9 cellular contexts compared by ENCODE assay signal in the genomic region with DNA sequence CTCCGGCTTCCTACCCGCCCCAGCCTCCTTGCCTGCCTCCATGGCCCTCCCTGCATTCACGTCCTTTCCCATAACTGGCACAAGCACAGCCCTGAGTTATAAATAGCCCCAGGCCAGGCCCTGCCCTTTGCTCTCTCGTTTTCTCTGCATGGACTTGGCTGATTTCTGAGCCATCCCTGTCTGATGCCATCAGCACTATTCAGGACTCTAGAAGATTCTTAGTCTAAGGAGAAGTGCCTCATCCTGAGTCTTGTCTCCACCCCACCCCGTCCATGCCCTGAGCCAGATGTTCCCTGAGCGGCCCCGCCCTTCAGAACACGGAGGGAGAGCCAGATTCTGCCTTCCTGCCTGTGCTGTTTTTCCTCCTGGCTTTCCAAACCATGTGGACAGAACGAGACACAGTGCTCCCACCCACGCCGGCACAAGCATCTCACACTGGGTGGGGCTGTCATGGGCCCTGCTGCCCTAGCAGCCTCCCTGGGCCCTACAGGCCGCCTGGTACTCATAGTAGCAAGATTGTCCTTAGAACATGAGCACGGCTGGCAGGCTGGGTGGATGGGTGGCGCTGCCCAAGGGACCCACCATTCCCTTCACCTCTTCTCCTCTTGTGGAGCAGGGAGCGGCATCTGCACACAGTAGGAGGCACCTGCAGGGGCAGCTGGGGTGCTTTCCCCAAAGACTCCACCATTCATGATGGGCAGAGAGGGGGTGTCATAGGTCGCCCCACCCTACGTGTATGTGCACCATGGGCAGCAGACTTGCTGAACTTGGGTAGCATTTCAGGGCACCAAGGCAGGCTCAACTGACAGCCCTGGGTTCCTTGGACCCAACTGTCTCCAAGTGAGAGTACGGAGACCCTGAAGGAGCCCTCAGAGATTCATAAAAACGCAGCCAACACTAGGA.
DNase-seq lines count a peak whose midpoint lies in the region; ATAC-seq and TF ChIP-seq lines count a peak whose summit lies in the region.
"Had no signal": no experiment of that assay in that cellular context is flagged by ENCODE, and none has a peak within 500 bp of the region (broad histone marks: within the 10 kb centered on the region; RNA-seq: fewer than 3 reads in every experiment).

No MANE protein-coding gene starts in this region.

- no peaks in the 10 kb centered on the region for H3K27me3 ChIP-seq in CD4-positive, CD25-positive, alpha-beta regulatory T cell (ENCODE audit: control insufficient read depth, insufficient read depth, low read length)
- no peaks in the 10 kb centered on the region for H3K27me3 ChIP-seq in adipocyte (replicated peaks; ENCODE audit: control insufficient read depth, insufficient read depth, low read length)
- H3K27me3 ChIP-seq in osteoblast (ENCODE audit: insufficient read depth, low read length), result no peaks in the 10 kb centered on the region

- H3K9me3 ChIP-seq in CD4-positive, CD25-positive, alpha-beta regulatory T cell (ENCODE audit: control insufficient read depth in 2 of 2, low read length in 2 of 2), result no peaks in the 10 kb centered on the region
- H3K9me3 ChIP-seq in adipocyte (ENCODE audit: control insufficient read depth, low read length) (no peaks in the 10 kb centered on the region), osteoblast (ENCODE audit: low read depth, low read length) (no peaks in the 10 kb centered on the region)

- H3K79me2 ChIP-seq in osteoblast (ENCODE audit: insufficient read depth, low read length), result peaks cover 7% of the 10 kb centered on the region

- TF ChIP-seq CTCF in glutamatergic neuron (IDR thresholded peaks at IDR 0.05; ENCODE audit: partially characterized antibody, unreplicated experiment) (no peak), osteoblast (IDR thresholded peaks at IDR 0.05; ENCODE audit: extremely low read depth, low read depth, low read length) (no peak)

- no peak overlapping the region for H3K4me2 ChIP-seq in osteoblast (ENCODE audit: insufficient read depth, low read length)

- H3K36me3 Mint-ChIP-seq in CD4-positive, CD25-positive, alpha-beta regulatory T cell, result peaks cover 6% of the 10 kb centered on the region
- H3K36me3 Mint-ChIP-seq in glutamatergic neuron (ENCODE audit: unreplicated experiment), result no peaks in the 10 kb centered on the region

- no peak for ATAC-seq in CD4-positive, CD25-positive, alpha-beta regulatory T cell (ENCODE audit: low read depth in 2 of 2)

- no peaks in the 10 kb centered on the region for H3K9me3 Mint-ChIP-seq in CD4-positive, CD25-positive, alpha-beta regulatory T cell
- H3K9me3 Mint-ChIP-seq in glutamatergic neuron (ENCODE audit: unreplicated experiment), result peaks cover 34% of the 10 kb centered on the region

- no peaks in the 10 kb centered on the region for H3K27me3 Mint-ChIP-seq in CD4-positive, CD25-positive, alpha-beta regulatory T cell
- H3K27me3 Mint-ChIP-seq in glutamatergic neuron (ENCODE audit: unreplicated experiment), result peaks cover 18% of the 10 kb centered on the region

- H3K4me1 Mint-ChIP-seq in CD4-positive, CD25-positive, alpha-beta regulatory T cell, result peaks cover 0 to 7% (median 3%) of the 10 kb centered on the region in 4 donors
- H3K4me1 Mint-ChIP-seq in glutamatergic neuron (ENCODE audit: low read depth, unreplicated experiment), result peaks cover 37% of the 10 kb centered on the region

- H4K20me1 ChIP-seq in osteoblast (ENCODE audit: insufficient read depth, low read length), result peaks cover 45% of the 10 kb centered on the region

- H3K27ac ChIP-seq in CD4-positive, CD25-positive, alpha-beta regulatory T cell (ENCODE audit: insufficient read depth, low read length, poor library complexity, severe bottlenecking), result no peak overlapping the region
- no peak overlapping the region for H3K27ac ChIP-seq in osteoblast (ENCODE audit: low read depth, low read length)

- H2AFZ ChIP-seq in osteoblast (ENCODE audit: low read length), result no peak overlapping the region

- peaks cover 46% of the 10 kb centered on the region for H3K36me3 ChIP-seq in CD4-positive, CD25-positive, alpha-beta regulatory T cell (ENCODE audit: control insufficient read depth, insufficient read depth, low read length)
- H3K36me3 ChIP-seq in adipocyte (ENCODE audit: control insufficient read depth, insufficient read depth, low read length, severe bottlenecking) (peaks cover 28% of the 10 kb centered on the region), osteoblast (ENCODE audit: insufficient read depth, low read length) (peaks cover 6% of the 10 kb centered on the region)

- no peaks in the 10 kb centered on the region for H3K4me1 ChIP-seq in CD4-positive, CD25-positive, alpha-beta regulatory T cell (ENCODE audit: control insufficient read depth, insufficient read depth, low read length, poor library complexity, severe bottlenecking)
- H3K4me1 ChIP-seq in adipocyte (ENCODE audit: control insufficient read depth, insufficient read depth, low read length) (peaks cover 24% of the 10 kb centered on the region), osteoblast (ENCODE audit: insufficient read depth, low read length) (peaks cover 4% of the 10 kb centered on the region)

- H3K27ac Mint-ChIP-seq in CD4-positive, CD25-positive, alpha-beta regulatory T cell, result peak overlapping the region in 2 of 3 donors; percentile 54 to 65
- H3K27ac Mint-ChIP-seq in glutamatergic neuron (ENCODE audit: unreplicated experiment), result peak overlapping the region; percentile 28

- H3K4me3 ChIP-seq in CD4-positive, CD25-positive, alpha-beta regulatory T cell (ENCODE audit: low read depth, low read length), result no peak overlapping the region
- H3K4me3 ChIP-seq in adipocyte (ENCODE audit: low read length) (no peak overlapping the region), osteoblast (ENCODE audit: insufficient read depth, low read length) (no peak overlapping the region)

- H3K9ac ChIP-seq in adipocyte (ENCODE audit: low read length), result peak overlapping the region; percentile 77

- H3K4me3 Mint-ChIP-seq in CD4-positive, CD25-positive, alpha-beta regulatory T cell, result no peak overlapping the region
- no peak overlapping the region for H3K4me3 Mint-ChIP-seq in glutamatergic neuron (ENCODE audit: unreplicated experiment)

- no peak for DNase-seq in CD4-positive, CD25-positive, alpha-beta regulatory T cell
- DNase-seq in adipocyte (ENCODE audit: low read depth) (peak; percentile 55), glutamatergic neuron (no peak), osteoblast (ENCODE audit: insufficient read length, low spot score, missing footprints) (peak; percentile 95), NCI-H446 treated with DMSO at 0.1 percent for 48 hours (lab: John Stamatoyannopoulos, UW) (no peak), HCEC 1CT (no peak), HUDEP-2 (lab: John Stamatoyannopoulos, UW; ENCODE audit: unreplicated experiment in 76 of 76) (no peak), NCI-H1092 (lab: John Stamatoyannopoulos, UW) (no peak)
- DNase-seq: NCI-H2107 had no signal

Comparison
In these comparisons a context has a peak if more than half of its experiments do, and no peak if none do; other contexts are left out.
1. DNase-seq: peak in adipocyte (single experiment) and osteoblast (single experiment); none in CD4-positive, CD25-positive, alpha-beta regulatory T cell (0 of 3), glutamatergic neuron (single experiment), NCI-H446 treated with DMSO at 0.1 percent for 48 hours (single experiment), HCEC 1CT (single experiment), HUDEP-2 (0 of 76) and NCI-H1092 (single experiment).